27 cellular contexts compared by ENCODE assay signal in genomic region chrX:130066975-130067615, GRCh38. TPM values are rescaled to one million over a fixed set of nuclear protein-coding genes. Genes with fewer than 3 reads are reported as not detected.
"Had no signal": no experiment of that assay in that cellular context is flagged by ENCODE, and none has a peak within 500 bp of the region (broad histone marks: within the 10 kb centered on the region; RNA-seq: fewer than 3 reads in every experiment).

No MANE protein-coding gene starts in this region.

- H3K4me3 Mint-ChIP-seq: dendritic cell treated with granulocyte-macrophage colony-stimulating factor and Interleukin-4, amounts not matched to agents 40 ng/mL and 50 ng/mL, for 4 days; endodermal cell; mesothelial cell of epicardium; naive thymus-derived CD4-positive, alpha-beta T cell; stimulated activated naive CD8-positive, alpha-beta T cell treated with anti-CD3 and anti-CD28 coated beads, Interleukin-15, amount 100 ng/mL, for 72 hours had no signal

- H3K9me3 ChIP-seq: colonic mucosa, gastrocnemius medialis, left lung, neutrophil, prostate gland, right atrium auricular region, spleen, suprapubic skin, thyroid gland, vagina had no signal

- H3K9me3 Mint-ChIP-seq: dendritic cell treated with granulocyte-macrophage colony-stimulating factor and Interleukin-4, amounts not matched to agents 40 ng/mL and 50 ng/mL, for 4 days; stimulated activated naive CD8-positive, alpha-beta T cell treated with anti-CD3 and anti-CD28 coated beads, Interleukin-15, amount 100 ng/mL, for 72 hours had no signal

- H3K4me1 Mint-ChIP-seq: endodermal cell; mesothelial cell of epicardium; stimulated activated naive CD8-positive, alpha-beta T cell treated with anti-CD3 and anti-CD28 coated beads, Interleukin-15, amount 100 ng/mL, for 72 hours had no signal

- H3K27ac Mint-ChIP-seq: dendritic cell treated with granulocyte-macrophage colony-stimulating factor and Interleukin-4, amounts not matched to agents 40 ng/mL and 50 ng/mL, for 4 days; endodermal cell; mesothelial cell of epicardium had no signal

- H3K27me3 ChIP-seq: colonic mucosa, gastrocnemius medialis, left lung, neutrophil, right atrium auricular region, spleen, suprapubic skin, thyroid gland, vagina had no signal

- H3K27me3 Mint-ChIP-seq: dendritic cell treated with granulocyte-macrophage colony-stimulating factor and Interleukin-4, amounts not matched to agents 40 ng/mL and 50 ng/mL, for 4 days; naive thymus-derived CD4-positive, alpha-beta T cell; stimulated activated naive CD8-positive, alpha-beta T cell treated with anti-CD3 and anti-CD28 coated beads, Interleukin-15, amount 100 ng/mL, for 72 hours had no signal

- DNase-seq: colonic mucosa; effector CD8-positive, alpha-beta T cell; endodermal cell; foreskin fibroblast; gastrocnemius medialis; head of caudate nucleus; left lung; mesenchymal stem cell; naive thymus-derived CD4-positive, alpha-beta T cell; spleen; stimulated activated CD4-positive, alpha-beta T cell treated with anti-CD3 and anti-CD28 coated beads, Interleukin-4, amount 100 ng/mL, for 4 hours; stimulated activated naive CD4-positive, alpha-beta T cell; stimulated activated naive CD8-positive, alpha-beta T cell treated with anti-CD3 and anti-CD28 coated beads, Interleukin-15, amount 100 ng/mL, for 72 hours; thyroid gland; trophoblast cell had no signal

- H3K4me3 ChIP-seq: colonic mucosa, gastrocnemius medialis, left lung, prostate gland, right atrium auricular region, skin epidermis, spleen, suprapubic skin, thyroid gland, vagina had no signal

- H3K4me1 ChIP-seq: colonic mucosa, gastrocnemius medialis, left lung, prostate gland, right atrium auricular region, spleen, suprapubic skin, thyroid gland, vagina had no signal

- FAIRE-seq: keratinocyte had no signal

- H3K36me3 ChIP-seq: colonic mucosa, gastrocnemius medialis, prostate gland, right atrium auricular region had no signal

- H3K27ac ChIP-seq: colonic mucosa, epithelial cell of prostate, gastrocnemius medialis, left lung, neutrophil, prostate gland, right atrium auricular region, skin epidermis, spleen, suprapubic skin, thyroid gland, vagina had no signal

- ATAC-seq: esophagus mucosa; gastrocnemius medialis; left lung; naive thymus-derived CD4-positive, alpha-beta T cell; stimulated activated naive CD8-positive, alpha-beta T cell treated with anti-CD3 and anti-CD28 coated beads, Interleukin-15, amount 100 ng/mL, for 72 hours had no signal

RNA-seq across cellular contexts. Expression of gene ELF4, which starts 43.2 kb away (rescaled TPM):
- polyA plus RNA-seq: neural cell had no signal
